In genomic region chr18:54622084-54622483, GRCh38 we compare ENCODE assay signal across 19 cellular contexts. TPM values are rescaled to one million over a fixed set of nuclear protein-coding genes. Genes with fewer than 3 reads are reported as not detected.
"Had no signal": no experiment of that assay in that cellular context is flagged by ENCODE, and none has a peak within 500 bp of the region (broad histone marks: within the 10 kb centered on the region; RNA-seq: fewer than 3 reads in every experiment).

No MANE protein-coding gene starts in this region.

- H3K27ac Mint-ChIP-seq: activated naive CD4-positive, alpha-beta T cell treated with anti-CD3 and anti-CD28 coated beads for 36 hours; activated naive CD8-positive, alpha-beta T cell treated with anti-CD3 and anti-CD28 coated beads, Interleukin-2, amount 50 U/mL, for 24 hours; natural killer cell treated with Interleukin-12 subunit alpha and Interleukin-12 subunit beta and Interleukin-15 and Interleukin-18, amount 100 ng/mL, for 72 hours had no signal

- H3K9me3 Mint-ChIP-seq: activated naive CD8-positive, alpha-beta T cell treated with anti-CD3 and anti-CD28 coated beads, Interleukin-2, amount 50 U/mL, for 24 hours had no signal

- H3K4me3 Mint-ChIP-seq: activated naive CD4-positive, alpha-beta T cell treated with anti-CD3 and anti-CD28 coated beads for 36 hours; activated naive CD8-positive, alpha-beta T cell treated with anti-CD3 and anti-CD28 coated beads, Interleukin-2, amount 50 U/mL, for 24 hours; natural killer cell treated with Interleukin-12 subunit alpha and Interleukin-12 subunit beta and Interleukin-15 and Interleukin-18, amount 100 ng/mL, for 72 hours had no signal

- H3K27me3 Mint-ChIP-seq: activated naive CD8-positive, alpha-beta T cell treated with anti-CD3 and anti-CD28 coated beads, Interleukin-2, amount 50 U/mL, for 24 hours had no signal

- H3K4me1 Mint-ChIP-seq: activated naive CD8-positive, alpha-beta T cell treated with anti-CD3 and anti-CD28 coated beads, Interleukin-2, amount 50 U/mL, for 24 hours had no signal

- DNase-seq: activated CD4-positive, CD25-positive, alpha-beta regulatory T cell treated with anti-CD3 and anti-CD28 coated beads, Interleukin-2, amount 50 U/mL, for 72 hours; activated naive CD4-positive, alpha-beta T cell treated with anti-CD3 and anti-CD28 coated beads for 36 hours; activated naive CD8-positive, alpha-beta T cell treated with anti-CD3 and anti-CD28 coated beads, Interleukin-2, amount 50 U/mL, for 24 hours; activated T-cell treated with anti-CD3 and anti-CD28 coated beads for 4 hours; aorta; kidney glomerular epithelial cell; left ventricle myocardium superior; mesendoderm; occipital lobe; right cardiac atrium; stimulated activated CD4-positive, alpha-beta T cell treated with anti-CD3 and anti-CD28 coated beads, Interleukin-4, amount 100 ng/mL, for 4 hours; stimulated activated CD8-positive, alpha-beta memory T cell treated with anti-CD3 and anti-CD28 coated beads, Interleukin-4, amount 100 ng/mL, for 48 hours; stimulated activated naive CD4-positive, alpha-beta T cell treated with Interleukin-2 at 50 U/mL for 16 hours; T-helper 9 cell had no signal

- H3K27ac ChIP-seq: coronary artery, skin epidermis had no signal

- H3K4me3 ChIP-seq: coronary artery, skin epidermis had no signal

- ATAC-seq: activated naive CD8-positive, alpha-beta T cell treated with anti-CD3 and anti-CD28 coated beads, Interleukin-2, amount 50 U/mL, for 24 hours; left ventricle myocardium superior; natural killer cell treated with Interleukin-12 subunit alpha and Interleukin-12 subunit beta and Interleukin-15 and Interleukin-18, amount 100 ng/mL, for 72 hours; right cardiac atrium had no signal

- H3K36me3 Mint-ChIP-seq: natural killer cell treated with Interleukin-12 subunit alpha and Interleukin-12 subunit beta and Interleukin-15 and Interleukin-18, amount 100 ng/mL, for 72 hours had no signal

RNA-seq across cellular contexts. Expression of gene DYNAP, which starts 31.0 kb away (rescaled TPM):
- total RNA-seq: activated naive CD4-positive, alpha-beta T cell treated with anti-CD3 and anti-CD28 coated beads for 36 hours; aorta; cardiac septum; left ventricle myocardium superior; natural killer cell treated with Interleukin-12 subunit alpha and Interleukin-12 subunit beta and Interleukin-15 and Interleukin-18, amount 100 ng/mL, for 72 hours; occipital lobe; posterior vena cava; right cardiac atrium had no signal
- polyA plus RNA-seq: aorta, right cardiac atrium had no signal
